Comparison of ENCODE assay signal across 8 cellular contexts in the genomic region with DNA sequence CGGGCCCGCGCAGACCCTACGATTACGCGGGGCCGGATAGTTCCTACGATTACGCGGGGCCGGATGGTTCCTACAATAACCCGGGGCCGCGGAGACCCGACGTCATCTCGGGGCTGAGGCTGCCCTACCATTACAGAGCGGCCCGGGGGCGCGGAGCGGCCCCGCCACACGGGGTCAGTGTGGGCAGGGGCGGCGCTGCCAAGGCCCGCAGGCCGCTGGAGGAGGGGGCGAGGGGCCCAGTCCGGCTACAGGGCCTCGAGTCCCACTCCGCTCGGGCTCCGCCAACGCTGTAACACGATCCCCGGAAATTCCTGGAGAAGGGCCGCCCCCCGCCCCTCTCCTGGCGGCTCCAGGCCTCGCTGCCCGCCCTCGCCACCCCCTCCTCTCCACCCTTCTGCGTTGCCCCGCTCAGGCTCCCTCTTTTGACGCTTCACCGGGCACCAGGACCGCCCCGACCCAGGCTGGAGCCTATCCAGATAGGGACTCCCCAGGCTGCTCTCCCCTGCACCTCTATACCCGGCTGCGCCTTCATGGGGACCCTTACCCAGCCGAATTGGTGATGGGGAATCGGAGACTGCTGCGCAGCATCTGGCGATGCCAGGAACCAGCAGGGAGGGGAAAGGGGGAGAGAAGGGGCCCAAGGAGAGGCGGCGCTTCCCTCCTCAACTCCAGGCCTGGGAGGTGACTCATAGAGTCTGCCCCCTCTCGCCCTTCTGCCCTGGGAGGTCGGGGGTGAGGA. TPM values are rescaled to one million over a fixed set of nuclear protein-coding genes. Genes with fewer than 3 reads are reported as not detected.
DNase-seq lines count a peak whose midpoint lies in the region; ATAC-seq and TF ChIP-seq lines count a peak whose summit lies in the region.

A gene with protein sequence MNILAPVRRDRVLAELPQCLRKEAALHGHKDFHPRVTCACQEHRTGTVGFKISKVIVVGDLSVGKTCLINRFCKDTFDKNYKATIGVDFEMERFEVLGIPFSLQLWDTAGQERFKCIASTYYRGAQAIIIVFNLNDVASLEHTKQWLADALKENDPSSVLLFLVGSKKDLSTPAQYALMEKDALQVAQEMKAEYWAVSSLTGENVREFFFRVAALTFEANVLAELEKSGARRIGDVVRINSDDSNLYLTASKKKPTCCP (minus strand): TSS at position 291 of the 739 bp plus-strand sequence. CDS start 602 bp downstream, outside the sequence.

- H3K4me1 ChIP-seq in psoas muscle = peaks cover 24% of the 10 kb centered on the region

- intact Hi-C loops in psoas muscle (cut with DNase I) = no loop called here

- H3K36me3 ChIP-seq in psoas muscle (ENCODE audit: insufficient read depth in 1 of 2, low read depth in 1 of 2) = peaks cover 0 to 32% of the 10 kb centered on the region in 2 donors

- peak; percentile 4 to 15 (median 12) for ATAC-seq in psoas muscle

- peak; percentile 35 for DNase-seq in activated T-cell treated with anti-CD3 and anti-CD28 coated beads, Interleukin-2, amount 50 U/mL, for 1 hour
- no peak for DNase-seq in activated T-cell treated with anti-CD3 and anti-CD28 coated beads, Interleukin-2, amount 50 U/mL, for 48 hours
- DNase-seq in NCI-H526 treated with DMSO at 0.1 percent for 48 hours (lab: John Stamatoyannopoulos, UW) (peak; percentile 88), astrocyte of the spinal cord (ENCODE audit: low read depth, low spot score) (peak; percentile 90), hypothalamus (lab: John Stamatoyannopoulos, UW) (peak in 33 of 51 donors; percentile 16 to 71 (median 55)), psoas muscle (peak; percentile 80), inferior parietal cortex (ENCODE audit: extremely low spot score) (no peak), germinal center (ENCODE audit: low spot score) (no peak)

- peaks cover 0 to 16% (median 0%) of the 10 kb centered on the region in 3 donors for H3K27me3 ChIP-seq in psoas muscle (ENCODE audit: insufficient read depth in 3 of 3, low read length in 2 of 3)

- in situ Hi-C loops in astrocyte of the spinal cord (cut with HindIII; ENCODE audit: low sequenced_read_pairs) = no loop called here

- H3K9me3 ChIP-seq in psoas muscle = no peaks in the 10 kb centered on the region

- H3K4me3 ChIP-seq in astrocyte of the spinal cord (ENCODE audit: low read depth, low read length) (peak within 1 kb of the TSS; percentile 64), psoas muscle (peak within 1 kb of the TSS; percentile 98)

- peak within 1 kb of the TSS; percentile 92 for H3K27ac ChIP-seq in psoas muscle

- WGBS in psoas muscle, 3 donors = 7 to 13% (median 11%) methylated on average over 43 to 59 of the region's 59 CpGs

- peak; percentile 30 for TF ChIP-seq CTCF in astrocyte of the spinal cord (IDR thresholded peaks at IDR 0.05; ENCODE audit: low read depth, low read length)
- peak; percentile 21 for TF ChIP-seq CTCF in psoas muscle (IDR thresholded peaks at IDR 0.05)

RNA-seq across cellular contexts. Expression of the gene that starts here (rescaled TPM):
- 10 to 100 TPM in 1 of 4 donors, 1 to 10 TPM in 3; 7.8 to 12.2 (median 9.1) TPM for total RNA-seq in psoas muscle
- 10 to 100 TPM in 2 of 3 donors, 1 to 10 TPM in 1; 9.1 to 21.0 (median 10.6) TPM for polyA plus RNA-seq in psoas muscle

Comparison
In these comparisons a context has a peak if more than half of its experiments do, and no peak if none do; other contexts are left out.
1. DNase-seq: peak in activated T-cell treated with anti-CD3 and anti-CD28 coated beads, Interleukin-2, amount 50 U/mL, for 1 hour (single experiment), NCI-H526 treated with DMSO at 0.1 percent for 48 hours (single experiment), astrocyte of the spinal cord (single experiment), hypothalamus (33 of 51) and psoas muscle (2 of 2); none in activated T-cell treated with anti-CD3 and anti-CD28 coated beads, Interleukin-2, amount 50 U/mL, for 48 hours (0 of 2), inferior parietal cortex (single experiment) and germinal center (single experiment).